ENCODE assay signal across 29 cellular contexts in genomic region chr4:168696828-168697227, GRCh38.
"Had no signal": no experiment of that assay in that cellular context is flagged by ENCODE, and none has a peak within 500 bp of the region (broad histone marks: within the 10 kb centered on the region; RNA-seq: fewer than 3 reads in every experiment).

No MANE protein-coding gene starts in this region.

- DNase-seq: activated B cell treated with CpG ODN at 0.5 μM for 24 hours; activated CD4-positive, alpha-beta T cell treated with anti-CD3 and anti-CD28 coated beads, Interleukin-2, amount 50 U/mL, for 1 hour; activated CD8-positive, alpha-beta T cell treated with anti-CD3 and anti-CD28 coated beads for 36 hours; activated gamma-delta T cell treated with Interleukin-2 at 50 U/mL for 16 hours; activated naive CD8-positive, alpha-beta T cell treated with anti-CD3 and anti-CD28 coated beads, Interleukin-2, amount 50 U/mL, for 24 hours; activated T-cell treated with anti-CD3 and anti-CD28 coated beads, Interleukin-2, amount 50 U/mL, for 4 hours; colonic mucosa; effector CD8-positive, alpha-beta T cell; esophagus squamous epithelium; hippocampal formation; left cardiac atrium; natural killer cell; retina; sigmoid colon; small intestine; stimulated activated CD4-positive, alpha-beta T cell treated with anti-CD3 and anti-CD28 coated beads, Interleukin-1b, Interleukin-23, amount 100 ng/mL, for 48 hours; stimulated activated CD4-positive, alpha-beta T cell treated with anti-CD3 and anti-CD28 coated beads, Interleukin-4, amount 100 ng/mL, for 4 hours; stimulated activated CD8-positive, alpha-beta memory T cell treated with anti-CD3 and anti-CD28 coated beads, Interleukin-4, amount 100 ng/mL, for 48 hours; stimulated activated naive CD8-positive, alpha-beta T cell treated with anti-CD3 and anti-CD28 coated beads, Interleukin-15, amount 100 ng/mL, for 72 hours; substantia nigra; T-cell; upper lobe of left lung had no signal

- FAIRE-seq: keratinocyte, small intestine had no signal

- H3K36me3 ChIP-seq: colonic mucosa, esophagus squamous epithelium, gastroesophageal sphincter, prostate gland, sigmoid colon, upper lobe of left lung had no signal

- H3K27ac ChIP-seq: colonic mucosa, esophagus squamous epithelium, gastroesophageal sphincter, prostate gland, sigmoid colon, upper lobe of left lung had no signal

- H3K4me3 ChIP-seq: colonic mucosa, esophagus squamous epithelium, gastroesophageal sphincter, prostate gland, sigmoid colon, upper lobe of left lung had no signal

- H3K27me3 Mint-ChIP-seq: stimulated activated memory B cell treated with anti-CD40 and anti-IgM and Interleukin-4, amounts not matched to agents 10 μg/mL and 1 μg/mL and 100 μg/mL, for 72 hours; stimulated activated naive CD8-positive, alpha-beta T cell treated with anti-CD3 and anti-CD28 coated beads, Interleukin-15, amount 100 ng/mL, for 72 hours had no signal

- H3K36me3 Mint-ChIP-seq: activated naive CD4-positive, alpha-beta T cell treated with anti-CD3 and anti-CD28 coated beads, Interleukin-2, amount 50 U/mL, for 24 hours; natural killer cell; stimulated activated memory B cell treated with anti-CD40 and anti-IgM and Interleukin-4, amounts not matched to agents 10 μg/mL and 1 μg/mL and 100 μg/mL, for 72 hours; T-cell had no signal

- H3K27me3 ChIP-seq: colonic mucosa, esophagus squamous epithelium, gastroesophageal sphincter, sigmoid colon, upper lobe of left lung had no signal

- ATAC-seq: activated CD8-positive, alpha-beta T cell treated with anti-CD3 and anti-CD28 coated beads for 36 hours; activated naive CD8-positive, alpha-beta T cell treated with anti-CD3 and anti-CD28 coated beads, Interleukin-2, amount 50 U/mL, for 24 hours; activated T-cell treated with anti-CD3 and anti-CD28 coated beads, Interleukin-2, amount 50 U/mL, for 4 hours; activated T-helper 17 cell treated with anti-CD3 and anti-CD28 coated beads, Interleukin-2, amount 50 U/mL, for 72 hours; gastroesophageal sphincter; left cardiac atrium; natural killer cell; stimulated activated memory B cell treated with anti-CD40 and anti-IgM and Interleukin-4, amounts not matched to agents 10 μg/mL and 1 μg/mL and 100 μg/mL, for 72 hours; stimulated activated naive CD8-positive, alpha-beta T cell treated with anti-CD3 and anti-CD28 coated beads, Interleukin-15, amount 100 ng/mL, for 72 hours; T-cell had no signal

- H3K4me3 Mint-ChIP-seq: activated B cell treated with CpG ODN at 0.5 μM for 24 hours; activated CD8-positive, alpha-beta T cell treated with anti-CD3 and anti-CD28 coated beads for 36 hours; activated naive CD4-positive, alpha-beta T cell treated with anti-CD3 and anti-CD28 coated beads, Interleukin-2, amount 50 U/mL, for 24 hours; activated naive CD8-positive, alpha-beta T cell treated with anti-CD3 and anti-CD28 coated beads, Interleukin-2, amount 50 U/mL, for 24 hours; activated T-cell treated with anti-CD3 and anti-CD28 coated beads, Interleukin-2, amount 50 U/mL, for 4 hours; activated T-helper 17 cell treated with anti-CD3 and anti-CD28 coated beads, Interleukin-2, amount 50 U/mL, for 72 hours; natural killer cell; stimulated activated memory B cell treated with anti-CD40 and anti-IgM and Interleukin-4, amounts not matched to agents 10 μg/mL and 1 μg/mL and 100 μg/mL, for 72 hours; stimulated activated naive CD8-positive, alpha-beta T cell treated with anti-CD3 and anti-CD28 coated beads, Interleukin-15, amount 100 ng/mL, for 72 hours; T-cell; T-helper 2 cell treated with Interferon-gamma antibody and Interleukin-4, amounts not matched to agents 5 μg/mL and 100 μg/mL, for 36 hours had no signal

- H3K27ac Mint-ChIP-seq: activated B cell treated with CpG ODN at 0.5 μM for 24 hours; activated CD8-positive, alpha-beta T cell treated with anti-CD3 and anti-CD28 coated beads for 36 hours; activated naive CD4-positive, alpha-beta T cell treated with anti-CD3 and anti-CD28 coated beads, Interleukin-2, amount 50 U/mL, for 24 hours; activated naive CD8-positive, alpha-beta T cell treated with anti-CD3 and anti-CD28 coated beads, Interleukin-2, amount 50 U/mL, for 24 hours; activated T-helper 17 cell treated with anti-CD3 and anti-CD28 coated beads, Interleukin-2, amount 50 U/mL, for 72 hours; natural killer cell; stimulated activated memory B cell treated with anti-CD40 and anti-IgM and Interleukin-4, amounts not matched to agents 10 μg/mL and 1 μg/mL and 100 μg/mL, for 72 hours; stimulated activated naive CD8-positive, alpha-beta T cell treated with anti-CD3 and anti-CD28 coated beads, Interleukin-15, amount 100 ng/mL, for 72 hours; T-cell; T-helper 2 cell treated with Interferon-gamma antibody and Interleukin-4, amounts not matched to agents 5 μg/mL and 100 μg/mL, for 36 hours had no signal

- H3K4me1 Mint-ChIP-seq: activated B cell treated with CpG ODN at 0.5 μM for 24 hours; activated naive CD4-positive, alpha-beta T cell treated with anti-CD3 and anti-CD28 coated beads, Interleukin-2, amount 50 U/mL, for 24 hours; activated naive CD8-positive, alpha-beta T cell treated with anti-CD3 and anti-CD28 coated beads, Interleukin-2, amount 50 U/mL, for 24 hours; activated T-helper 17 cell treated with anti-CD3 and anti-CD28 coated beads, Interleukin-2, amount 50 U/mL, for 72 hours; natural killer cell; stimulated activated memory B cell treated with anti-CD40 and anti-IgM and Interleukin-4, amounts not matched to agents 10 μg/mL and 1 μg/mL and 100 μg/mL, for 72 hours; stimulated activated naive CD8-positive, alpha-beta T cell treated with anti-CD3 and anti-CD28 coated beads, Interleukin-15, amount 100 ng/mL, for 72 hours; T-cell had no signal

- H3K9me3 ChIP-seq: colonic mucosa, esophagus squamous epithelium, gastroesophageal sphincter, prostate gland, sigmoid colon, upper lobe of left lung had no signal

- H3K4me1 ChIP-seq: colonic mucosa, gastroesophageal sphincter, prostate gland, upper lobe of left lung had no signal

- H3K9me3 Mint-ChIP-seq: activated B cell treated with CpG ODN at 0.5 μM for 24 hours; activated CD8-positive, alpha-beta T cell treated with anti-CD3 and anti-CD28 coated beads for 36 hours; activated naive CD4-positive, alpha-beta T cell treated with anti-CD3 and anti-CD28 coated beads, Interleukin-2, amount 50 U/mL, for 24 hours; activated naive CD8-positive, alpha-beta T cell treated with anti-CD3 and anti-CD28 coated beads, Interleukin-2, amount 50 U/mL, for 24 hours; activated T-cell treated with anti-CD3 and anti-CD28 coated beads, Interleukin-2, amount 50 U/mL, for 4 hours; activated T-helper 17 cell treated with anti-CD3 and anti-CD28 coated beads, Interleukin-2, amount 50 U/mL, for 72 hours; natural killer cell; stimulated activated memory B cell treated with anti-CD40 and anti-IgM and Interleukin-4, amounts not matched to agents 10 μg/mL and 1 μg/mL and 100 μg/mL, for 72 hours; stimulated activated naive CD8-positive, alpha-beta T cell treated with anti-CD3 and anti-CD28 coated beads, Interleukin-15, amount 100 ng/mL, for 72 hours; T-cell; T-helper 2 cell treated with Interferon-gamma antibody and Interleukin-4, amounts not matched to agents 5 μg/mL and 100 μg/mL, for 36 hours had no signal
